In the genomic region with DNA sequence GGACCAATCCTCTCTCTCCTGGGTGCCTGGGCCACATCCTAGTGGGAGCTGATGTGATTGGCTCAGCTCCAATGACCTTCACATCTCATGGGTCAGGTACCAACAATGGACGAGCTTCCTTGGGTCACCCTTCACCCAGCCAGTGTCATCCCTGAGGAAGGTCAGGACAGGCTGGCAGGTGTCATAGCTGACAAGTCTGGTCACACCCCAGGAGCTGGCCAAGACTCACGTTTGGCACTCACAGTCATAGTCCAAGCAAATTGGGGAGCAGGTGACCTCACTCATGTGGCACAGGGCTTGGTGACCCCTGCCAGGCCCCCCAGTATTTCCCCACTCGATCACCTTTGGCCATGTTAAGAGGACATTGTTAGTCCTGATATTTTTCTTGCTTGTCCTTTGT, we compare ENCODE assay signal across 20 cellular contexts.
A peak's percentile ranks its signal among the peaks of the same experiment; 100 is the strongest.
DNase-seq lines count a peak whose midpoint lies in the region; ATAC-seq, FAIRE-seq and TF ChIP-seq lines count a peak whose summit lies in the region.
"Had no signal": no experiment of that assay in that cellular context is flagged by ENCODE, and none has a peak within 500 bp of the region (broad histone marks: within the 10 kb centered on the region; RNA-seq: fewer than 3 reads in every experiment).

No MANE protein-coding gene starts in this region.

- H3K36me3 ChIP-seq in CD4-positive, CD25-positive, alpha-beta regulatory T cell (ENCODE audit: control insufficient read depth, insufficient read depth, low read length) = no peaks in the 10 kb centered on the region
- H3K36me3 ChIP-seq in endothelial cell of umbilical vein (ENCODE audit: control insufficient read depth in 2 of 2, extremely low read depth in 1 of 2, insufficient read depth in 2 of 2, low read length in 2 of 2) (no peaks in the 10 kb centered on the region), esophagus squamous epithelium (no peaks in the 10 kb centered on the region)
- H3K36me3 ChIP-seq: BE2C, HAP-1 had no signal

- H3K27me3 Mint-ChIP-seq in CD4-positive, CD25-positive, alpha-beta regulatory T cell = peaks cover 5% of the 10 kb centered on the region
- no peaks in the 10 kb centered on the region for H3K27me3 Mint-ChIP-seq in osteocyte (ENCODE audit: unreplicated experiment)

- H3K4me3 ChIP-seq in CD4-positive, CD25-positive, alpha-beta regulatory T cell (ENCODE audit: low read depth, low read length) = no peak overlapping the region
- H3K4me3 ChIP-seq in endothelial cell of umbilical vein (replicated peaks in 1 of 3; ENCODE audit: insufficient read depth in 1 of 3, low read depth in 1 of 3, low read length in 3 of 3) (no peak overlapping the region), esophagus squamous epithelium (no peak overlapping the region)
- H3K4me3 ChIP-seq: HAP-1 had no signal

- no peak for ATAC-seq in CD4-positive, CD25-positive, alpha-beta regulatory T cell (ENCODE audit: low read depth in 2 of 2)
- no peak for ATAC-seq in HG02852 (IDR thresholded peaks at IDR 0.05; ENCODE audit: unreplicated experiment)
- ATAC-seq: CD8-positive, alpha-beta T cell had no signal

- H3K36me3 Mint-ChIP-seq in CD4-positive, CD25-positive, alpha-beta regulatory T cell = no peaks in the 10 kb centered on the region
- H3K36me3 Mint-ChIP-seq in osteocyte (ENCODE audit: unreplicated experiment) = no peaks in the 10 kb centered on the region

- peak overlapping the region in 2 of 3 donors; percentile 31 to 49 for H3K27ac Mint-ChIP-seq in CD4-positive, CD25-positive, alpha-beta regulatory T cell
- H3K27ac Mint-ChIP-seq in osteocyte (ENCODE audit: unreplicated experiment) = no peak overlapping the region
- H3K27ac Mint-ChIP-seq: CD8-positive, alpha-beta T cell had no signal

- no TSS peak for BruUV-seq in endothelial cell of umbilical vein (replicated peaks; lab: Mats Ljungman, UMichigan)

- H3K9me3 ChIP-seq in CD4-positive, CD25-positive, alpha-beta regulatory T cell (ENCODE audit: control insufficient read depth in 2 of 2, low read length in 2 of 2) = no peaks in the 10 kb centered on the region
- H3K9me3 ChIP-seq in endothelial cell of umbilical vein (replicated peaks; ENCODE audit: control insufficient read depth, insufficient read depth, low read length) = no peaks in the 10 kb centered on the region
- no peaks in the 10 kb centered on the region for H3K9me3 ChIP-seq in esophagus squamous epithelium
- H3K9me3 ChIP-seq: BE2C, HAP-1 had no signal

- H3K4me1 Mint-ChIP-seq in CD4-positive, CD25-positive, alpha-beta regulatory T cell = peaks cover 19 to 37% (median 24%) of the 10 kb centered on the region in 4 donors
- H3K4me1 Mint-ChIP-seq in osteocyte (ENCODE audit: unreplicated experiment) = peaks cover 10% of the 10 kb centered on the region

- TF ChIP-seq CTCF in endothelial cell of umbilical vein (IDR thresholded peaks at IDR 0.05; ENCODE audit: extremely low read depth in 1 of 2, insufficient read depth in 1 of 2, low read depth in 1 of 2, low read length in 2 of 2) = no peak
- no peak for TF ChIP-seq CTCF in osteocyte (IDR thresholded peaks at IDR 0.05)
- no peak for TF ChIP-seq CTCF in esophagus squamous epithelium (IDR thresholded peaks at IDR 0.05)

- DNase-seq in CD4-positive, CD25-positive, alpha-beta regulatory T cell = no peak
- DNase-seq in LoVo (ENCODE audit: low spot score) (peak; percentile 36), endothelial cell of umbilical vein (ENCODE audit: low read depth, low spot score) (no peak), osteocyte (ENCODE audit: extremely low spot score, unreplicated experiment) (peak; percentile 65), NCI-H524 treated with DMSO at 0.1 percent for 48 hours (lab: John Stamatoyannopoulos, UW) (no peak), esophagus squamous epithelium (lab: John Stamatoyannopoulos, UW) (no peak), SIG-M5 treated with dmso at 0.1 percent for 504 hours (lab: John Stamatoyannopoulos, UW; ENCODE audit: unreplicated experiment) (no peak)
- DNase-seq: BE2C, COR-L47, DMS153, DND-41, GDM1 had no signal

- intact Hi-C loops in endothelial cell of umbilical vein (cut with micrococcal nuclease) (loop anchor here (10.0 kb wide), 2 partner anchors 440 to 580 kb away; partner anchors contain the start of gene ANO10), esophagus squamous epithelium (cut with DNase I) (no loop called here)

- no peak overlapping the region for H3K4me3 Mint-ChIP-seq in CD4-positive, CD25-positive, alpha-beta regulatory T cell
- no peak overlapping the region for H3K4me3 Mint-ChIP-seq in osteocyte (ENCODE audit: unreplicated experiment)
- H3K4me3 Mint-ChIP-seq: CD8-positive, alpha-beta T cell had no signal

- no peaks in the 10 kb centered on the region for H3K27me3 ChIP-seq in CD4-positive, CD25-positive, alpha-beta regulatory T cell (ENCODE audit: control insufficient read depth, insufficient read depth, low read length)
- H3K27me3 ChIP-seq in endothelial cell of umbilical vein (ENCODE audit: control insufficient read depth in 2 of 2, insufficient read depth in 2 of 2, low read length in 2 of 2) = no peaks in the 10 kb centered on the region
- H3K27me3 ChIP-seq in esophagus squamous epithelium = peaks cover 0 to 26% (median 0%) of the 10 kb centered on the region in 4 donors
- H3K27me3 ChIP-seq: BE2C had no signal

- peak overlapping the region; percentile 61 for H3K9ac ChIP-seq in endothelial cell of umbilical vein (replicated peaks; ENCODE audit: extremely low read depth, insufficient read depth, low read length)

- no peak for FAIRE-seq in endothelial cell of umbilical vein (lab: Jason Lieb, UNC)
- FAIRE-seq: A204.1, D721Med, GM12892, H1 had no signal

- no peak overlapping the region for H3K27ac ChIP-seq in CD4-positive, CD25-positive, alpha-beta regulatory T cell (ENCODE audit: insufficient read depth, low read length, poor library complexity, severe bottlenecking)
- H3K27ac ChIP-seq in endothelial cell of umbilical vein (ENCODE audit: insufficient read depth, low read depth, low read length) (peak overlapping the region; percentile 95), esophagus squamous epithelium (no peak overlapping the region)
- H3K27ac ChIP-seq: C4-2B had no signal

- H4K20me1 ChIP-seq in endothelial cell of umbilical vein (replicated peaks; ENCODE audit: control insufficient read depth, extremely low read depth, insufficient read depth, low read length) = no peaks in the 10 kb centered on the region

- H3K9me3 Mint-ChIP-seq in CD4-positive, CD25-positive, alpha-beta regulatory T cell = peaks cover 0 to 14% (median 1%) of the 10 kb centered on the region in 7 donors
- no peaks in the 10 kb centered on the region for H3K9me3 Mint-ChIP-seq in osteocyte (ENCODE audit: unreplicated experiment)

- CTCF ChIA-PET in endothelial cell of umbilical vein (lab: Charles Lee) = interaction anchor here (0.9 to 3.5 kb wide), 11 partner anchors 16 to 318 kb away, joined by 3 to 15 read pairs (median 4); partner anchors contain the start of gene SNRK

- no peaks in the 10 kb centered on the region for H3K79me2 ChIP-seq in endothelial cell of umbilical vein (ENCODE audit: control insufficient read depth, insufficient read depth, low read length)

- POLR2A ChIA-PET in endothelial cell of umbilical vein (lab: Charles Lee) = interaction anchor here (1.1 to 1.3 kb wide), 3 partner anchors 23 to 209 kb away, joined by 3 to 5 read pairs (median 3); no protein-coding TSS in a partner anchor

- H3K4me2 ChIP-seq in endothelial cell of umbilical vein (ENCODE audit: insufficient read depth, low read length) = peak overlapping the region; percentile 7

- H2AFZ ChIP-seq in endothelial cell of umbilical vein (ENCODE audit: low read depth, low read length) = no peak overlapping the region

- no peaks in the 10 kb centered on the region for H3K9me1 ChIP-seq in endothelial cell of umbilical vein (replicated peaks; ENCODE audit: control insufficient read depth, extremely low read depth, insufficient read depth, low read length)

- dilution Hi-C loops in endothelial cell of umbilical vein (cut with MboI; ENCODE audit: extremely low pct_ligation_motif_present, low sequenced_read_pairs) = loop anchor here (25.0 kb wide), 1 partner anchor 202 kb away; no protein-coding TSS in a partner anchor

- peaks cover 19% of the 10 kb centered on the region for H3K4me1 ChIP-seq in CD4-positive, CD25-positive, alpha-beta regulatory T cell (ENCODE audit: control insufficient read depth, insufficient read depth, low read length, poor library complexity, severe bottlenecking)
- peaks cover 45% of the 10 kb centered on the region for H3K4me1 ChIP-seq in endothelial cell of umbilical vein (ENCODE audit: control insufficient read depth, extremely low read depth, insufficient read depth, low read length)
- H3K4me1 ChIP-seq in esophagus squamous epithelium = peaks cover 0 to 14% (median 12%) of the 10 kb centered on the region in 3 donors
- H3K4me1 ChIP-seq: BE2C, HAP-1 had no signal

- TF ChIP-seq POLR2A in endothelial cell of umbilical vein (IDR thresholded peaks at IDR 0.05; ENCODE audit: low read depth, low read length) (no peak), esophagus squamous epithelium (IDR thresholded peaks at IDR 0.05) (no peak)

- WGBS in esophagus squamous epithelium, 2 donors = 51 to 61% methylated on average over 2 to 3 of the region's 3 CpGs

TF ChIP-seq in endothelial cell of umbilical vein, 7 proteins besides CTCF, POLR2A, EP300 and RAD21:
- TF ChIP-seq EZH2 (IDR thresholded peaks at IDR 0.05; ENCODE audit: borderline replicate concordance, low read depth, low read length, severe bottlenecking) (no peak), MAX (IDR thresholded peaks at IDR 0.05; ENCODE audit: insufficient read depth, insufficient read length) (no peak), FOS (IDR thresholded peaks at IDR 0.05; ENCODE audit: borderline replicate concordance, insufficient read depth, low read length) (no peak), MYC (IDR thresholded peaks at IDR 0.05; ENCODE audit: low read depth, low read length) (no peak), GATA2 (IDR thresholded peaks at IDR 0.05; ENCODE audit: insufficient read depth, insufficient read length, low read depth, low read length) (no peak), JUN (IDR thresholded peaks at IDR 0.05; ENCODE audit: borderline replicate concordance, insufficient read depth, insufficient read length, low read depth) (no peak), POLR2AphosphoS5 (IDR thresholded peaks at IDR 0.05; ENCODE audit: insufficient read depth, low read depth, low read length) (no peak)

Comparison
In these comparisons a context has a peak if more than half of its experiments do, and no peak if none do; other contexts are left out.
1. DNase-seq: peak in LoVo (single experiment) and osteocyte (single experiment); none in CD4-positive, CD25-positive, alpha-beta regulatory T cell (0 of 3), endothelial cell of umbilical vein (single experiment), NCI-H524 treated with DMSO at 0.1 percent for 48 hours (single experiment), esophagus squamous epithelium (single experiment) and SIG-M5 treated with dmso at 0.1 percent for 504 hours (single experiment).